Comparison of ENCODE assay signal across 8 cellular contexts in genomic region chr16:56589141-56590039, GRCh38. TPM values are rescaled to one million over a fixed set of nuclear protein-coding genes. Genes with fewer than 3 reads are reported as not detected.
DNase-seq lines count a peak whose midpoint lies in the region; ATAC-seq and TF ChIP-seq lines count a peak whose summit lies in the region.

Gene MT3 (plus strand): TSS chr16:56589528. CDS start chr16:56589591, 63 bp downstream.

- H3K4me1 Mint-ChIP-seq in CD8-positive, alpha-beta T cell (ENCODE audit: low read depth): peaks cover 13% of the 10 kb centered on the region

- H3K27ac ChIP-seq in CD8-positive, alpha-beta T cell (ENCODE audit: low read depth, low read length): no peak within 1 kb of the TSS
- no peak within 1 kb of the TSS for H3K27ac ChIP-seq in right cardiac atrium (ENCODE audit: low read length)

- peaks cover 17% of the 10 kb centered on the region for H3K27me3 Mint-ChIP-seq in CD8-positive, alpha-beta T cell (ENCODE audit: low read depth)

- 6% methylated on average over 87 of the region's 87 CpGs for WGBS in right cardiac atrium

- no peaks in the 10 kb centered on the region for H3K36me3 ChIP-seq in CD8-positive, alpha-beta T cell (ENCODE audit: insufficient read depth, low read length)

- H3K9me3 Mint-ChIP-seq in CD8-positive, alpha-beta T cell: no peaks in the 10 kb centered on the region

- H3K36me3 Mint-ChIP-seq in CD8-positive, alpha-beta T cell: no peaks in the 10 kb centered on the region

- H3K9me3 ChIP-seq in CD8-positive, alpha-beta T cell (ENCODE audit: low read length): no peaks in the 10 kb centered on the region
- H3K9me3 ChIP-seq in right cardiac atrium (ENCODE audit: control insufficient read depth, low read length): no peaks in the 10 kb centered on the region

- H3K27me3 ChIP-seq in CD8-positive, alpha-beta T cell (ENCODE audit: insufficient read depth, low read length): no peaks in the 10 kb centered on the region
- no peaks in the 10 kb centered on the region for H3K27me3 ChIP-seq in right cardiac atrium (ENCODE audit: control insufficient read depth, insufficient read depth)

- CTCF ChIA-PET in CD8-positive, alpha-beta T cell (lab: Charles Lee): interaction anchor here (1.0 to 1.8 kb wide), 2 partner anchors 11 to 26 kb away, joined by 3 to 4 read pairs; no protein-coding TSS in a partner anchor

- intact Hi-C loops in CD8-positive, alpha-beta T cell (cut with DNase I, micrococcal nuclease): no loop called here
- intact Hi-C loops in right cardiac atrium (cut with DNase I): loop anchor here in 2 of 4 donors (10.0 kb wide), 2 partner anchors 45 to 65 kb away; partner anchors contain the start of gene BBS2 (in 1 of the 2)

- peak within 1 kb of the TSS; percentile 84 for H3K4me3 ChIP-seq in CD8-positive, alpha-beta T cell (ENCODE audit: low read depth, low read length)
- peak within 1 kb of the TSS; percentile 28 for H3K4me3 ChIP-seq in right cardiac atrium (ENCODE audit: low read length)

- H3K4me3 Mint-ChIP-seq in CD8-positive, alpha-beta T cell: peak within 1 kb of the TSS; percentile 85

- peak; percentile 79 for ATAC-seq in CD8-positive, alpha-beta T cell
- ATAC-seq in right cardiac atrium: peak in 1 of 2 donors; percentile 48

- H3K27ac Mint-ChIP-seq in CD8-positive, alpha-beta T cell: no peak within 1 kb of the TSS

- H3K4me1 ChIP-seq in CD8-positive, alpha-beta T cell (ENCODE audit: insufficient read depth, low read length): peaks cover 13% of the 10 kb centered on the region
- no peaks in the 10 kb centered on the region for H3K4me1 ChIP-seq in right cardiac atrium (ENCODE audit: control insufficient read depth, insufficient read depth, low read length)

- no peak for TF ChIP-seq CTCF in CD8-positive, alpha-beta T cell (IDR thresholded peaks at IDR 0.05)
- TF ChIP-seq CTCF in GM10266 (IDR thresholded peaks at IDR 0.05; ENCODE audit: control insufficient read depth, insufficient read depth, low read depth, missing control alignments): no peak

- DNase-seq in CD8-positive, alpha-beta T cell: peak in 4 of 7 experiments; percentile 17 to 55 (median 19)
- DNase-seq in NCI-H146 treated with DMSO at 0.1 percent for 48 hours (lab: John Stamatoyannopoulos, UW; ENCODE audit: unreplicated experiment): peak; percentile 28
- DNase-seq in activated naive CD4-positive, alpha-beta T cell treated with anti-CD3 and anti-CD28 coated beads, Interleukin-2, amount 50 U/mL, for 16 hours: peak; percentile 49
- DNase-seq in right cardiac atrium: no peak
- peak; percentile 85 for DNase-seq in retina
- DNase-seq in T1000 (lab: John Stamatoyannopoulos, UW): no peak
- DNase-seq in HCEC 1CT: no peak
- DNase-seq in GM10266 (ENCODE audit: extremely low spot score): no peak

- POLR2A ChIA-PET in CD8-positive, alpha-beta T cell (lab: Charles Lee): no interaction called here

RNA-seq across cellular contexts. Expression of gene MT3, which starts in this region (rescaled TPM):
- 1 to 10 TPM in 1 of 2 experiments, under 1 TPM in 1; 1.00 to 1.8 TPM for total RNA-seq in CD8-positive, alpha-beta T cell
- total RNA-seq in right cardiac atrium: 1 to 10 TPM; 2.0 to 6.1 (median 3.3) TPM
- polyA plus RNA-seq in right cardiac atrium: 24.7 TPM

Comparison
In these comparisons a context has a peak if more than half of its experiments do, and no peak if none do; other contexts are left out.
1. DNase-seq: peak in CD8-positive, alpha-beta T cell (4 of 7), NCI-H146 treated with DMSO at 0.1 percent for 48 hours (single experiment), activated naive CD4-positive, alpha-beta T cell treated with anti-CD3 and anti-CD28 coated beads, Interleukin-2, amount 50 U/mL, for 16 hours (single experiment) and retina (single experiment); none in right cardiac atrium (0 of 3), T1000 (single experiment), HCEC 1CT (single experiment) and GM10266 (single experiment).